In genomic region chr1:6358757-6359567, GRCh38 we compare ENCODE assay signal across 8 cellular contexts. TPM values are rescaled to one million over a fixed set of nuclear protein-coding genes. Genes with fewer than 3 reads are reported as not detected.
DNase-seq lines count a peak whose midpoint lies in the region; ATAC-seq and TF ChIP-seq lines count a peak whose summit lies in the region.

No MANE protein-coding gene starts in this region.

- peak in 1 of 2 donors; percentile 53 for DNase-seq in heart right ventricle
- DNase-seq in Right ventricle myocardium superior, result no peak
- peak; percentile 84 for DNase-seq in astrocyte of the hippocampus (ENCODE audit: low read depth, low spot score)
- DNase-seq in left kidney (ENCODE audit: low read depth, low spot score), result peak; percentile 82
- no peak for DNase-seq in stomach
- DNase-seq in SIG-M5 (lab: John Stamatoyannopoulos, UW), result no peak
- DNase-seq in NCI-H510A (lab: John Stamatoyannopoulos, UW), result no peak

- H3K9me3 ChIP-seq in heart right ventricle (no peaks in the 10 kb centered on the region), OCI-LY3 (ENCODE audit: insufficient read depth, low read length) (no peaks in the 10 kb centered on the region), stomach (no peaks in the 10 kb centered on the region)

- no peak for TF ChIP-seq CTCF in heart right ventricle (IDR thresholded peaks at IDR 0.05)
- TF ChIP-seq CTCF in OCI-LY3 (IDR thresholded peaks at IDR 0.05; ENCODE audit: low read depth, low read length), result no peak
- TF ChIP-seq CTCF in stomach (IDR thresholded peaks at IDR 0.05), result no peak

- H3K4me2 ChIP-seq in OCI-LY3 (ENCODE audit: low read length), result peak overlapping the region; percentile 67

- H3K36me3 ChIP-seq in heart right ventricle (no peaks in the 10 kb centered on the region), OCI-LY3 (replicated peaks; ENCODE audit: low read depth, low read length) (no peaks in the 10 kb centered on the region), stomach (no peaks in the 10 kb centered on the region)

- peak overlapping the region; percentile 32; the same call in 1 of the 2 replicates for H3K9ac ChIP-seq in OCI-LY3 (ENCODE audit: low read length)

- H3K27ac ChIP-seq in heart right ventricle (peak overlapping the region; percentile 1 to 87 (median 80)), OCI-LY3 (ENCODE audit: low read length) (no peak overlapping the region), stomach (peak overlapping the region; percentile 82 to 92 (median 88))

- WGBS in heart right ventricle, 2 donors, result 39 to 49% methylated on average over 15 of the region's 15 CpGs
- 12 to 24% (median 21%) methylated on average over 12 to 15 of the region's 15 CpGs for WGBS in stomach, 5 donors

- no peaks in the 10 kb centered on the region for H3K27me3 ChIP-seq in heart right ventricle
- H3K27me3 ChIP-seq in OCI-LY3 (ENCODE audit: low read depth, low read length), result no peaks in the 10 kb centered on the region
- H3K27me3 ChIP-seq in stomach, result no peaks in the 10 kb centered on the region

- ATAC-seq in heart right ventricle (peak; percentile 6 to 57 (median 37)), Right ventricle myocardium superior (ENCODE audit: poor library complexity) (no peak)

- no peaks in the 10 kb centered on the region for H4K20me1 ChIP-seq in OCI-LY3 (ENCODE audit: insufficient read depth, low read length)

- H3K79me2 ChIP-seq in OCI-LY3 (ENCODE audit: low read length), result peaks cover 3% of the 10 kb centered on the region; the same call in 1 of the 2 replicates

- H3K4me1 ChIP-seq in heart right ventricle, result peaks cover 18 to 44% (median 37%) of the 10 kb centered on the region in 9 donors
- peaks cover 18% of the 10 kb centered on the region; the same call in 1 of the 2 replicates for H3K4me1 ChIP-seq in OCI-LY3 (ENCODE audit: low read length)
- peaks cover 40 to 73% (median 66%) of the 10 kb centered on the region in 4 donors for H3K4me1 ChIP-seq in stomach

- intact Hi-C loops in heart right ventricle (cut with DNase I), result loop anchor here in 2 of 10 donors (5.0 kb wide), 2 partner anchors 33 to 48 kb away; partner anchors contain the start of gene ACOT7 (in 1 of the 2)
- intact Hi-C loops in Right ventricle myocardium superior (cut with DNase I), result loop anchor here (5.0 kb wide), 1 partner anchor 38 kb away; no protein-coding TSS in a partner anchor
- intact Hi-C loops in stomach (cut with DNase I; ENCODE audit: low total_unique reads), result no loop called here

- no peak overlapping the region for H2AFZ ChIP-seq in OCI-LY3 (ENCODE audit: low read depth, low read length)

- no peak for TF ChIP-seq POLR2A in stomach (IDR thresholded peaks at IDR 0.05)

- H3K4me3 ChIP-seq in heart right ventricle, result peak overlapping the region in 5 of 10 donors; percentile 1 to 22 (median 17)
- H3K4me3 ChIP-seq in OCI-LY3 (ENCODE audit: low read length), result peak overlapping the region; percentile 23; the same call in 1 of the 2 replicates
- peak overlapping the region in 3 of 4 donors; percentile 7 to 9 (median 8) for H3K4me3 ChIP-seq in stomach

- no peak for TF ChIP-seq EP300 in stomach (IDR thresholded peaks at IDR 0.05)

RNA-seq across cellular contexts. Expression of gene ACOT7, which starts 34.6 kb away (rescaled TPM):
- total RNA-seq in heart right ventricle (10 to 100 TPM in 3 of 10 donors, 1 to 10 TPM in 7; 5.1 to 26.9 (median 8.6) TPM), Right ventricle myocardium superior (8.5 TPM), stomach (10 to 100 TPM in 3 of 5 donors, 1 to 10 TPM in 1, not detected in 1; 9.4 to 69.8 (median 22.6) TPM)
- polyA plus RNA-seq in heart right ventricle (10 to 100 TPM in 1 of 2 donors, 1 to 10 TPM in 1; 4.0 to 40.4 TPM), stomach (10 to 100 TPM; 17.7 to 26.3 (median 19.4) TPM)

Comparison
In these comparisons a context has a peak if more than half of its experiments do, and no peak if none do; other contexts are left out.
1. DNase-seq: peak in astrocyte of the hippocampus (single experiment) and left kidney (single experiment); none in Right ventricle myocardium superior (single experiment), stomach (single experiment), SIG-M5 (single experiment) and NCI-H510A (single experiment).